In genomic region chr3:49801160-49801559, GRCh38 we compare ENCODE assay signal across 1 cellular context.
TF ChIP-seq lines count a peak whose summit lies in the region.

No MANE protein-coding gene starts in this region.

TF ChIP-seq in IMR-90, 13 proteins besides CTCF, POLR2A, EP300 and RAD21:
- TF ChIP-seq MAZ (IDR thresholded peaks at IDR 0.05; ENCODE audit: borderline replicate concordance, low read depth, low read length) (no peak), CEBPB (IDR thresholded peaks at IDR 0.05; ENCODE audit: low read depth, low read length) (no peak), NFE2L2 (IDR thresholded peaks at IDR 0.05; ENCODE audit: low read depth, low read length) (no peak), MXI1 (IDR thresholded peaks at IDR 0.05; ENCODE audit: borderline replicate concordance, low read depth, low read length) (no peak), BHLHE40 (IDR thresholded peaks at IDR 0.05; ENCODE audit: low read depth, low read length) (no peak)
TF ChIP-seq in IMR-90: peak in this region for 0.
